In the genomic region with DNA sequence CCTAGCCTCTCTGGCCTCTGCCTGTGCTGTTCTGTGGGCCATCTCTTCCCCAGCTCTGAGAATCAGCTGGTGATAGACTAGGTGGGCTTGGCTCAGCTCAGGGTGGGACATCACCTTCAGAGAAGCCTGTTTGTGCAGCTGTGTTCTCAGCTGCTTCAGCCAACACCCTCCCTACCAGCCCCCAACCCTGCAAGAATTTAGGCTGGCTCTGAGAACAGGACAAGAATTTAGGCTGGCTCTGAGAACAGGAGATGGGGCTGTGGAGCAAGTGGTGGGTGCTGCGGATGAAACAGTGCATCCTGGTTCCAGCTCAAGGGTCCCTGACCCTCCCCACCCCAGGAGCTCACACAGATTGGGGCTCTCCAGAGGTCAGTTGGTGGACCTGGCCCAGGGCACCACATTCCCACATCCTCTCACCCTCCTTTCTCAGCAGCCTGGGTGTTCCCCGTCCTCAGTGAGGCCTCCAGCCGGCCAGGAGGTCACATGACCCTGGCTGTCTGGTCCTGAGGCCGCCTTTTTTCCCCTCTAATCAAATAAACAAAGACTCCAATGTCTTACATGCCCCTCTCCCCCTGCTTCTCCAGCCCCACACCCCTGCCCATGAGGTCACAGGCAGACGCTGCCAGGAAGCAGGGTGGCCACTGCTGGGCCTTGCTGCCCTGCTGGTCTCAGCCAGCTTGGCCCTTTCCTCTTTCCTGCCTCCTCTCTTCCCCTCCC, we compare ENCODE assay signal across 8 cellular contexts. TPM values are rescaled to one million over a fixed set of nuclear protein-coding genes. Genes with fewer than 3 reads are reported as not detected.
A peak's percentile ranks its signal among the peaks of the same experiment; 100 is the strongest.
DNase-seq lines count a peak whose midpoint lies in the region; ATAC-seq and TF ChIP-seq lines count a peak whose summit lies in the region.

No MANE protein-coding gene starts in this region.

- H4K20me1 ChIP-seq in GM23338 (replicated peaks; ENCODE audit: insufficient read depth) = peaks cover 22% of the 10 kb centered on the region

- H3K9me3 Mint-ChIP-seq in GM23338 = no peaks in the 10 kb centered on the region
- no peaks in the 10 kb centered on the region for H3K9me3 Mint-ChIP-seq in activated naive CD8-positive, alpha-beta T cell treated with anti-CD3 and anti-CD28 coated beads, Interleukin-2, amount 50 U/mL, for 24 hours

- DNase-seq in GM23338 (ENCODE audit: low spot score) (no peak), right cardiac atrium (peak; percentile 87 to 93 (median 93)), sciatic nerve (ENCODE audit: low spot score) (peak; percentile 83), iPS-NIHi11 (ENCODE audit: low spot score) (no peak), HT-29 (ENCODE audit: low spot score) (no peak)
- DNase-seq in activated naive CD8-positive, alpha-beta T cell treated with anti-CD3 and anti-CD28 coated beads, Interleukin-2, amount 50 U/mL, for 24 hours = no peak

- peak overlapping the region; percentile 75 for H3K27ac Mint-ChIP-seq in GM23338
- H3K27ac Mint-ChIP-seq in activated naive CD8-positive, alpha-beta T cell treated with anti-CD3 and anti-CD28 coated beads, Interleukin-2, amount 50 U/mL, for 24 hours = peak overlapping the region; percentile 3

- no peak overlapping the region for H3K4me3 ChIP-seq in GM23338
- H3K4me3 ChIP-seq in right cardiac atrium (ENCODE audit: low read length) = no peak overlapping the region

- 0 out of 4 replicates have a peak, but pooled peaks of 1 of the 2 experiments have one; percentile 1 for TF ChIP-seq CTCF in GM23338 (conservative IDR thresholded peaks at IDR 0.05; ENCODE audit: low read depth in 2 of 2)

- no peak overlapping the region; the same call in 2 of the 3 replicates for H3K4me3 Mint-ChIP-seq in GM23338
- H3K4me3 Mint-ChIP-seq in activated naive CD8-positive, alpha-beta T cell treated with anti-CD3 and anti-CD28 coated beads, Interleukin-2, amount 50 U/mL, for 24 hours = no peak overlapping the region

- ATAC-seq in GM23338 (peak; percentile 28), right cardiac atrium (peak; percentile 83 to 86), sciatic nerve (peak; percentile 84), HG03108 (IDR thresholded peaks at IDR 0.05; ENCODE audit: unreplicated experiment) (no peak), HG03025 (IDR thresholded peaks at IDR 0.05; ENCODE audit: low FRiP score, unreplicated experiment) (no peak)
- no peak for ATAC-seq in activated naive CD8-positive, alpha-beta T cell treated with anti-CD3 and anti-CD28 coated beads, Interleukin-2, amount 50 U/mL, for 24 hours

- peaks cover 9% of the 10 kb centered on the region for H3K27me3 Mint-ChIP-seq in GM23338 (ENCODE audit: insufficient read depth, low read depth, poor library complexity)
- H3K27me3 Mint-ChIP-seq in activated naive CD8-positive, alpha-beta T cell treated with anti-CD3 and anti-CD28 coated beads, Interleukin-2, amount 50 U/mL, for 24 hours = no peaks in the 10 kb centered on the region

- 0 out of 2 replicates have a peak, but pooled peaks cover 7% of the 10 kb centered on the region for H3F3A ChIP-seq in GM23338 (replicated peaks; ENCODE audit: low read depth)

- H2AFZ ChIP-seq in GM23338 = no peak overlapping the region

- H3K36me3 Mint-ChIP-seq in GM23338 (ENCODE audit: low read depth) = peaks cover 77% of the 10 kb centered on the region
- peaks cover 11% of the 10 kb centered on the region for H3K36me3 Mint-ChIP-seq in activated naive CD8-positive, alpha-beta T cell treated with anti-CD3 and anti-CD28 coated beads, Interleukin-2, amount 50 U/mL, for 24 hours (ENCODE audit: low read depth)

- H3K27me3 ChIP-seq in GM23338 (ENCODE audit: insufficient read depth) (no peaks in the 10 kb centered on the region), right cardiac atrium (ENCODE audit: control insufficient read depth, insufficient read depth) (no peaks in the 10 kb centered on the region)

- peaks cover 8% of the 10 kb centered on the region; the same call in 1 of the 2 replicates for H3K36me3 ChIP-seq in GM23338 (ENCODE audit: insufficient read depth)

- no peaks in the 10 kb centered on the region for H3K9me3 ChIP-seq in right cardiac atrium (ENCODE audit: control insufficient read depth, low read length)

- H3K4me1 ChIP-seq in GM23338 (ENCODE audit: insufficient read depth) (peaks cover 28% of the 10 kb centered on the region), right cardiac atrium (ENCODE audit: control insufficient read depth, insufficient read depth, low read length) (peaks cover 49% of the 10 kb centered on the region)

- H3K4me1 Mint-ChIP-seq in GM23338 = peaks cover 43% of the 10 kb centered on the region
- peaks cover 37% of the 10 kb centered on the region for H3K4me1 Mint-ChIP-seq in activated naive CD8-positive, alpha-beta T cell treated with anti-CD3 and anti-CD28 coated beads, Interleukin-2, amount 50 U/mL, for 24 hours

- WGBS in right cardiac atrium = 31% methylated on average over 5 of the region's 5 CpGs

- H3K79me2 ChIP-seq in GM23338 (replicated peaks; ENCODE audit: insufficient read depth) = peaks cover 56% of the 10 kb centered on the region

- peak overlapping the region; percentile 20; the same call in 1 of the 2 replicates for H3K4me2 ChIP-seq in GM23338

- H3K27ac ChIP-seq in GM23338 (ENCODE audit: low read depth) (peak overlapping the region; percentile 74; the same call in 1 of the 2 replicates), right cardiac atrium (ENCODE audit: low read length) (peak overlapping the region; percentile 77)

- H3K9me2 ChIP-seq in GM23338 (ENCODE audit: insufficient read depth) = no peaks in the 10 kb centered on the region

- intact Hi-C loops in right cardiac atrium (cut with DNase I) (no loop called here), sciatic nerve (cut with DNase I) (no loop called here)

TF ChIP-seq in GM23338, 12 proteins besides CTCF, POLR2A, EP300 and RAD21 (continues in another document):
- TF ChIP-seq ZNF114 (CRISPR knock-in tag; IDR thresholded peaks at IDR 0.05) = no peak
- no peak for TF ChIP-seq EZH2phosphoT487 (IDR thresholded peaks at IDR 0.05; ENCODE audit: unreplicated experiment)
- TF ChIP-seq ETS1 (IDR thresholded peaks at IDR 0.05) = no peak
- TF ChIP-seq ZNF331 (CRISPR knock-in tag; IDR thresholded peaks at IDR 0.05; ENCODE audit: low read depth) = no peak
- no peak for TF ChIP-seq EZH2 (IDR thresholded peaks at IDR 0.05; ENCODE audit: low read depth, unreplicated experiment)
- TF ChIP-seq JUNB (IDR thresholded peaks at IDR 0.05; ENCODE audit: unreplicated experiment) = no peak

RNA-seq across cellular contexts. Expression of gene PLEKHO2, which starts 14.9 kb away (rescaled TPM):
- 27.8 and 29.4 TPM in 2 replicates for total RNA-seq in GM23338 (2014; rRNA removed; shearing (Covaris generic))
- polyA plus RNA-seq in GM23338 (2016; fragmentation: Nextera tagmentation; extraction: Ambion mirVana) (9.0 TPM in 2 replicates), right cardiac atrium (11.7 TPM)
- total RNA-seq in right cardiac atrium (10 to 100 TPM; 11.6 to 22.3 (median 13.8) TPM), sciatic nerve (62.9 TPM)
- total RNA-seq in HT-29 (2014; rRNA removed; shearing (Covaris generic)) = 6.4 and 8.1 TPM in 2 replicates

RNA-seq across cellular contexts. Expression of gene PIF1, which starts 31.1 kb away (rescaled TPM):
- total RNA-seq in GM23338 (2014; rRNA removed; shearing (Covaris generic)) = 193 and 200 TPM in 2 replicates
- 106 and 116 TPM in 2 replicates for polyA plus RNA-seq in GM23338 (2016; fragmentation: Nextera tagmentation; extraction: Ambion mirVana)
- total RNA-seq in right cardiac atrium = 1 to 10 TPM in 1 of 4 donors, under 1 TPM in 3; 0.25 to 1.1 (median 0.62) TPM
- polyA plus RNA-seq in right cardiac atrium = 0.86 TPM
- total RNA-seq in sciatic nerve = 0.76 TPM
- total RNA-seq in HT-29 (2014; rRNA removed; shearing (Covaris generic)) = 66.2 and 77.4 TPM in 2 replicates

RNA-seq across cellular contexts. Expression of gene ANKDD1A, which starts 55.1 kb away (rescaled TPM):
- 8.7 and 9.3 TPM in 2 replicates for total RNA-seq in GM23338 (2014; rRNA removed; shearing (Covaris generic))
- 5.8 and 6.7 TPM in 2 replicates for polyA plus RNA-seq in GM23338 (2016; fragmentation: Nextera tagmentation; extraction: Ambion mirVana)
- 1 to 10 TPM; 3.0 to 6.0 (median 3.8) TPM for total RNA-seq in right cardiac atrium
- 2.1 TPM for polyA plus RNA-seq in right cardiac atrium
- total RNA-seq in sciatic nerve = 25.5 TPM
- 0.60 and 0.71 TPM in 2 replicates for total RNA-seq in HT-29 (2014; rRNA removed; shearing (Covaris generic))

Comparison
In these comparisons a context has a peak if more than half of its experiments do, and no peak if none do; other contexts are left out.
1. ATAC-seq: peak in GM23338 (single experiment), right cardiac atrium (2 of 2) and sciatic nerve (single experiment); none in activated naive CD8-positive, alpha-beta T cell treated with anti-CD3 and anti-CD28 coated beads, Interleukin-2, amount 50 U/mL, for 24 hours (single experiment), HG03108 (single experiment) and HG03025 (single experiment).
2. DNase-seq: peak in right cardiac atrium (3 of 3) and sciatic nerve (single experiment); none in GM23338 (single experiment), activated naive CD8-positive, alpha-beta T cell treated with anti-CD3 and anti-CD28 coated beads, Interleukin-2, amount 50 U/mL, for 24 hours (single experiment), iPS-NIHi11 (single experiment) and HT-29 (single experiment).
3. RNA of gene PIF1, which starts 31.1 kb away (total RNA-seq): 193 to 200 TPM in GM23338 and 66.2 to 77.4 TPM in HT-29; 0.25 to 1.1 TPM in right cardiac atrium and 0.76 TPM in sciatic nerve (single experiment); every median in the first group is over 10 times any median in the second.